In genomic region chr3:32937331-32937730, GRCh38 we compare ENCODE assay signal across 35 cellular contexts. TPM values are rescaled to one million over a fixed set of nuclear protein-coding genes. Genes with fewer than 3 reads are reported as not detected.
DNase-seq lines count a peak whose midpoint lies in the region; ATAC-seq, FAIRE-seq and TF ChIP-seq lines count a peak whose summit lies in the region.
"Had no signal": no experiment of that assay in that cellular context is flagged by ENCODE, and none has a peak within 500 bp of the region (broad histone marks: within the 10 kb centered on the region; RNA-seq: fewer than 3 reads in every experiment).

No MANE protein-coding gene starts in this region.

- H3K4ac ChIP-seq in IMR-90 (ENCODE audit: low read depth, low read length): no peak overlapping the region

- H3K9me1 ChIP-seq in IMR-90 (ENCODE audit: insufficient read depth, low read length): no peaks in the 10 kb centered on the region

- TF ChIP-seq POLR2A in IMR-90 (IDR thresholded peaks at IDR 0.05; ENCODE audit: low read depth, low read length): no peak

- ATAC-seq in IMR-90 (ENCODE audit: low read depth): peak; percentile 48
- no peak for ATAC-seq in HG03521 (IDR thresholded peaks at IDR 0.05; ENCODE audit: unreplicated experiment)
- ATAC-seq in T-helper 17 cell: no peak
- ATAC-seq: lower lobe of right lung had no signal

- POLR2A ChIA-PET in IMR-90 (lab: Charles Lee; ENCODE audit: unreplicated experiment): no interaction called here

- no CpG with 5 or more reads among the region's 2 CpGs for WGBS in IMR-90 (ENCODE audit: extremely low coverage in 2 of 2, insufficient read length in 1 of 2), 2 experiments

- H3K4me1 Mint-ChIP-seq in T-helper 17 cell: peaks cover 2% of the 10 kb centered on the region
- H3K4me1 Mint-ChIP-seq: activated naive CD4-positive, alpha-beta T cell treated with anti-CD3 and anti-CD28 coated beads, Interleukin-2, amount 50 U/mL, for 24 hours; central memory CD8-positive, alpha-beta T cell; neural progenitor cell had no signal

- no peak overlapping the region for H3K18ac ChIP-seq in IMR-90 (ENCODE audit: low read depth, low read length)

- H3K4me1 ChIP-seq in IMR-90 (ENCODE audit: control insufficient read depth, insufficient read depth, low read length): no peaks in the 10 kb centered on the region
- H3K4me1 ChIP-seq: lower lobe of right lung, neural progenitor cell, vagina had no signal

- H4K8ac ChIP-seq in IMR-90 (ENCODE audit: low read depth in 2 of 2, low read length in 2 of 2): no peak overlapping the region

- H3K9me3 ChIP-seq in IMR-90 (ENCODE audit: control insufficient read depth, insufficient read depth, low read length) (peaks cover 2% of the 10 kb centered on the region; the same call in 1 of the 2 replicates), T-helper 17 cell (ENCODE audit: control insufficient read depth, low read length, poor library complexity, severe bottlenecking) (no peaks in the 10 kb centered on the region)
- H3K9me3 ChIP-seq: lower lobe of right lung, vagina had no signal

- dilution Hi-C loops in IMR-90 (cut with HindIII; ENCODE audit: low sequenced_read_pairs, unreplicated experiment): no loop called here

- TF ChIP-seq RAD21 in IMR-90 (IDR thresholded peaks at IDR 0.05; ENCODE audit: low read length): no peak

- no peak overlapping the region for H3K4me2 ChIP-seq in IMR-90 (ENCODE audit: low read depth, low read length)
- H3K4me2 ChIP-seq: KMS-11, neural progenitor cell had no signal

- intact Hi-C loops in IMR-90 (cut with micrococcal nuclease): loop anchor here (10.0 kb wide), 1 partner anchor 123 kb away; the partner anchor contains the start of gene TRIM71

- BruUV-seq in IMR-90 (replicated peaks; lab: Mats Ljungman, UMichigan): no TSS peak

- H4K5ac ChIP-seq in IMR-90 (ENCODE audit: low read depth, low read length): no peak overlapping the region

- H3K36me3 Mint-ChIP-seq in T-helper 17 cell (ENCODE audit: low read depth): no peaks in the 10 kb centered on the region
- H3K36me3 Mint-ChIP-seq: activated naive CD4-positive, alpha-beta T cell treated with anti-CD3 and anti-CD28 coated beads, Interleukin-2, amount 50 U/mL, for 24 hours; neural progenitor cell had no signal

- no peaks in the 10 kb centered on the region for H4K20me1 ChIP-seq in IMR-90 (ENCODE audit: insufficient read depth, low read length)

- no peak overlapping the region for H3K23ac ChIP-seq in IMR-90 (ENCODE audit: low read depth, low read length)

- peak; percentile 51 for FAIRE-seq in D721Med (lab: Jason Lieb, UNC)
- FAIRE-seq: islet of Langerhans, TTC549 had no signal

- H2BK5ac ChIP-seq in IMR-90 (ENCODE audit: low read depth, low read length, poor library complexity, severe bottlenecking): no peak overlapping the region

- no peak overlapping the region for H3K27ac ChIP-seq in IMR-90 (ENCODE audit: insufficient read depth, low read length)
- H3K27ac ChIP-seq: C4-2B, epithelial cell of prostate, KMS-11, lower lobe of right lung, neural progenitor cell, skin epidermis, vagina had no signal

- no peaks in the 10 kb centered on the region for H3K79me1 ChIP-seq in IMR-90 (ENCODE audit: low read depth in 1 of 2, low read length in 2 of 2)

- no peak overlapping the region for H3K9ac ChIP-seq in IMR-90 (ENCODE audit: low read depth, low read length)
- H3K9ac ChIP-seq: KMS-11, neural progenitor cell had no signal

- H3K27me3 Mint-ChIP-seq in T-helper 17 cell: no peaks in the 10 kb centered on the region
- H3K27me3 Mint-ChIP-seq: activated naive CD4-positive, alpha-beta T cell treated with anti-CD3 and anti-CD28 coated beads, Interleukin-2, amount 50 U/mL, for 24 hours; central memory CD8-positive, alpha-beta T cell had no signal

- H3K4me3 ChIP-seq in IMR-90 (ENCODE audit: insufficient read depth, low read depth, low read length): no peak overlapping the region
- H3K4me3 ChIP-seq: lower lobe of right lung, neural progenitor cell, skin epidermis, vagina had no signal

- CTCF ChIA-PET in IMR-90 (lab: Yijun Ruan, JAX): no interaction called here

- H3K36me3 ChIP-seq in IMR-90 (ENCODE audit: control insufficient read depth, insufficient read depth, low read length): no peaks in the 10 kb centered on the region
- H3K36me3 ChIP-seq: lower lobe of right lung, neural progenitor cell, vagina had no signal

- TF ChIP-seq CTCF in D721Med (IDR thresholded peaks at IDR 0.05; ENCODE audit: insufficient read depth, missing control alignments) (no peak), IMR-90 (conservative IDR thresholded peaks at IDR 0.05; ENCODE audit: low read depth, low read length) (no peak)

- no peak overlapping the region for H2BK20ac ChIP-seq in IMR-90 (ENCODE audit: low read depth, low read length)

- H3K27me3 ChIP-seq in IMR-90 (ENCODE audit: control insufficient read depth, insufficient read depth, low read length): peaks cover 7% of the 10 kb centered on the region
- H3K27me3 ChIP-seq: neural progenitor cell, vagina had no signal

- no peak overlapping the region for H2BK120ac ChIP-seq in IMR-90 (ENCODE audit: low read depth, low read length)

- no peak overlapping the region for H2AFZ ChIP-seq in IMR-90 (replicated peaks; ENCODE audit: low read length, poor library complexity)
- H2AFZ ChIP-seq: neural progenitor cell had no signal

- no peak overlapping the region for H3K56ac ChIP-seq in IMR-90 (ENCODE audit: extremely low read depth, insufficient read depth, low read length)

- in situ Hi-C loops in IMR-90 (cut with MboI; ENCODE audit: low sequenced_read_pairs): no loop called here

- H4K91ac ChIP-seq in IMR-90 (ENCODE audit: insufficient read depth, low read depth, low read length): no peak overlapping the region

- no peak overlapping the region for H2AK9ac ChIP-seq in IMR-90 (replicated peaks; ENCODE audit: low read depth, low read length, poor library complexity)

- H2BK15ac ChIP-seq in IMR-90 (ENCODE audit: low read depth, low read length): no peak overlapping the region

- H2AK5ac ChIP-seq in IMR-90 (ENCODE audit: low read depth, low read length): no peak overlapping the region

- H3K14ac ChIP-seq in IMR-90 (replicated peaks; ENCODE audit: low read depth, low read length): no peak overlapping the region

- no peak overlapping the region for H3K27ac Mint-ChIP-seq in T-helper 17 cell
- H3K27ac Mint-ChIP-seq: activated naive CD4-positive, alpha-beta T cell treated with anti-CD3 and anti-CD28 coated beads, Interleukin-2, amount 50 U/mL, for 24 hours; activated T-helper 1 cell treated with anti-CD3 and anti-CD28 coated beads, Interleukin-12 subunit alpha, Interleukin-12 subunit beta, Interleukin-2, Interleukin-4 antibody, amounts not matched to agents 30 ng/mL and 10 ng/mL and 1 ng/mL, durations not matched to agents 14 hours and 24 hours and 36 hours; neural progenitor cell had no signal

- no peak overlapping the region for H3K4me3 Mint-ChIP-seq in T-helper 17 cell
- H3K4me3 Mint-ChIP-seq: activated naive CD4-positive, alpha-beta T cell treated with anti-CD3 and anti-CD28 coated beads, Interleukin-2, amount 50 U/mL, for 24 hours; activated T-helper 1 cell treated with anti-CD3 and anti-CD28 coated beads, Interleukin-12 subunit alpha, Interleukin-12 subunit beta, Interleukin-2, Interleukin-4 antibody, amounts not matched to agents 30 ng/mL and 10 ng/mL and 1 ng/mL, durations not matched to agents 14 hours and 24 hours and 36 hours; central memory CD8-positive, alpha-beta T cell; neural progenitor cell had no signal

- DNase-seq in D721Med (ENCODE audit: insufficient read length, low spot score): peak; percentile 23
- no peak for DNase-seq in IMR-90
- DNase-seq in NCI-H82 (lab: John Stamatoyannopoulos, UW): peak; percentile 81
- peak; percentile 21 for DNase-seq in islet precursor cell
- no peak for DNase-seq in stimulated activated naive CD4-positive, alpha-beta T cell treated with Interleukin-2 at 50 U/mL for 16 hours (lab: John Stamatoyannopoulos, UW)
- DNase-seq in ureter (ENCODE audit: low spot score): no peak
- DNase-seq in T-helper 17 cell: no peak
- DNase-seq: activated CD4-positive, alpha-beta T cell treated with anti-CD3 and anti-CD28 coated beads for 4 hours; aorta; DMS 273 treated with DMSO at 0.1 percent for 48 hours; foreskin melanocyte; GDM1; HCEC 1CT; hypothalamus; lower lobe of right lung; NCI-H1930; NCI-H526; Right ventricle myocardium superior; stimulated activated CD4-positive, alpha-beta T cell treated with anti-CD3 and anti-CD28 coated beads, Interleukin-1b, Interleukin-23, amount 100 ng/mL, for 48 hours had no signal

TF ChIP-seq in IMR-90, 13 proteins besides CTCF, POLR2A, EP300 and RAD21:
- TF ChIP-seq USF2 (IDR thresholded peaks at IDR 0.05; ENCODE audit: low read depth, low read length) (no peak), CHD1 (IDR thresholded peaks at IDR 0.05; ENCODE audit: low read depth, low read length) (no peak), BHLHE40 (IDR thresholded peaks at IDR 0.05; ENCODE audit: low read depth, low read length) (no peak), RFX5 (IDR thresholded peaks at IDR 0.05; ENCODE audit: low read depth, low read length) (no peak), SMC3 (IDR thresholded peaks at IDR 0.05; ENCODE audit: low read depth, low read length) (no peak)
TF ChIP-seq in IMR-90: peak in this region for 0.

RNA-seq across cellular contexts. Expression of gene CCR4, which starts 14.1 kb away (rescaled TPM):
- total RNA-seq in IMR-90 (2012; rRNA removed) (not detected in 2 replicates), ureter (0.23 TPM), T-helper 17 cell (100 to 1,000 TPM; 117 to 149 TPM)
- not detected in 2 replicates for polyA plus RNA-seq in IMR-90 (2012; rRNA removed)
- polyA plus RNA-seq in IMR-90 (2012; cell fraction: cytosol; rRNA removed): not detected in 2 replicates
- polyA plus RNA-seq in IMR-90 (2012; cell fraction: nucleus; rRNA removed; ENCODE audit: low replicate concordance): not detected in 2 replicates
- total RNA-seq: OCI-LY7, pulmonary artery endothelial cell, temporal lobe had no signal
- polyA plus RNA-seq: AG04450, aorta had no signal

Comparison
In these comparisons a context has a peak if more than half of its experiments do, and no peak if none do; other contexts are left out.
1. DNase-seq: peak in D721Med (single experiment), NCI-H82 (single experiment) and islet precursor cell (single experiment); none in IMR-90 (single experiment), stimulated activated naive CD4-positive, alpha-beta T cell treated with Interleukin-2 at 50 U/mL for 16 hours (single experiment), ureter (single experiment) and T-helper 17 cell (0 of 3).
2. RNA of gene CCR4, which starts 14.1 kb away (total RNA-seq): 117 to 149 TPM in T-helper 17 cell; 0.23 TPM in ureter (single experiment) and not detected in IMR-90; every median in the first group is over 10 times any median in the second.